In the genomic region with DNA sequence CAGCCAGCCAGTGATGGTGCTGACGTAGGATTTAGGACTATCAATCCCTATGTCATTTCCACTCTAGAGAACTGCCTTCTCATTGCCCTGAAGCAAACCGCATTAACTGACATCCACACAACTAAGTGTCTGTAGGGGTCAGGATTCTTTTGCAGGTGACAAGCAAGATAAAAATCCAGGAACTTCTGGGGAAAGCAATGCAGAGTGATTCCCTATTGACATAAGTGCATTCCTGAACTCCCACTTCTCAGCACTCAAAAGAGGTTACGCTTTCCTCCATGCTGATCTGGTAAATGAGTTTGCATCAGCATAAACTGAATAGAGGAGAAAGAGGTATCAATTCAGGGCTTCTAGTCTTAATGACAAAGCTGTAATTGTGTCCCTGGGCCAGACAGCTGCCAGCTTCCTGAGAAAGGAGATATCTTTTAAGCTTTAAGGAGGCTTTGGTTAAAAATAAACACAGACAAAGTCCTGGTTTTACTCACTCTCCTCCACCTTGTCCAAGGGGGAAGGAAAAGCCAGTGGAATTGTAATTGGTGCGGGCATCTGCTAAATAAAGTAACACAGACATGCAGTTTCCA, we compare ENCODE assay signal across 1 cellular context.
TF ChIP-seq lines count a peak whose summit lies in the region.

No MANE protein-coding gene starts in this region.

TF ChIP-seq in GM23338, 12 proteins besides CTCF, POLR2A, EP300 and RAD21 (continued from another document):
- TF ChIP-seq, protein P1, sequence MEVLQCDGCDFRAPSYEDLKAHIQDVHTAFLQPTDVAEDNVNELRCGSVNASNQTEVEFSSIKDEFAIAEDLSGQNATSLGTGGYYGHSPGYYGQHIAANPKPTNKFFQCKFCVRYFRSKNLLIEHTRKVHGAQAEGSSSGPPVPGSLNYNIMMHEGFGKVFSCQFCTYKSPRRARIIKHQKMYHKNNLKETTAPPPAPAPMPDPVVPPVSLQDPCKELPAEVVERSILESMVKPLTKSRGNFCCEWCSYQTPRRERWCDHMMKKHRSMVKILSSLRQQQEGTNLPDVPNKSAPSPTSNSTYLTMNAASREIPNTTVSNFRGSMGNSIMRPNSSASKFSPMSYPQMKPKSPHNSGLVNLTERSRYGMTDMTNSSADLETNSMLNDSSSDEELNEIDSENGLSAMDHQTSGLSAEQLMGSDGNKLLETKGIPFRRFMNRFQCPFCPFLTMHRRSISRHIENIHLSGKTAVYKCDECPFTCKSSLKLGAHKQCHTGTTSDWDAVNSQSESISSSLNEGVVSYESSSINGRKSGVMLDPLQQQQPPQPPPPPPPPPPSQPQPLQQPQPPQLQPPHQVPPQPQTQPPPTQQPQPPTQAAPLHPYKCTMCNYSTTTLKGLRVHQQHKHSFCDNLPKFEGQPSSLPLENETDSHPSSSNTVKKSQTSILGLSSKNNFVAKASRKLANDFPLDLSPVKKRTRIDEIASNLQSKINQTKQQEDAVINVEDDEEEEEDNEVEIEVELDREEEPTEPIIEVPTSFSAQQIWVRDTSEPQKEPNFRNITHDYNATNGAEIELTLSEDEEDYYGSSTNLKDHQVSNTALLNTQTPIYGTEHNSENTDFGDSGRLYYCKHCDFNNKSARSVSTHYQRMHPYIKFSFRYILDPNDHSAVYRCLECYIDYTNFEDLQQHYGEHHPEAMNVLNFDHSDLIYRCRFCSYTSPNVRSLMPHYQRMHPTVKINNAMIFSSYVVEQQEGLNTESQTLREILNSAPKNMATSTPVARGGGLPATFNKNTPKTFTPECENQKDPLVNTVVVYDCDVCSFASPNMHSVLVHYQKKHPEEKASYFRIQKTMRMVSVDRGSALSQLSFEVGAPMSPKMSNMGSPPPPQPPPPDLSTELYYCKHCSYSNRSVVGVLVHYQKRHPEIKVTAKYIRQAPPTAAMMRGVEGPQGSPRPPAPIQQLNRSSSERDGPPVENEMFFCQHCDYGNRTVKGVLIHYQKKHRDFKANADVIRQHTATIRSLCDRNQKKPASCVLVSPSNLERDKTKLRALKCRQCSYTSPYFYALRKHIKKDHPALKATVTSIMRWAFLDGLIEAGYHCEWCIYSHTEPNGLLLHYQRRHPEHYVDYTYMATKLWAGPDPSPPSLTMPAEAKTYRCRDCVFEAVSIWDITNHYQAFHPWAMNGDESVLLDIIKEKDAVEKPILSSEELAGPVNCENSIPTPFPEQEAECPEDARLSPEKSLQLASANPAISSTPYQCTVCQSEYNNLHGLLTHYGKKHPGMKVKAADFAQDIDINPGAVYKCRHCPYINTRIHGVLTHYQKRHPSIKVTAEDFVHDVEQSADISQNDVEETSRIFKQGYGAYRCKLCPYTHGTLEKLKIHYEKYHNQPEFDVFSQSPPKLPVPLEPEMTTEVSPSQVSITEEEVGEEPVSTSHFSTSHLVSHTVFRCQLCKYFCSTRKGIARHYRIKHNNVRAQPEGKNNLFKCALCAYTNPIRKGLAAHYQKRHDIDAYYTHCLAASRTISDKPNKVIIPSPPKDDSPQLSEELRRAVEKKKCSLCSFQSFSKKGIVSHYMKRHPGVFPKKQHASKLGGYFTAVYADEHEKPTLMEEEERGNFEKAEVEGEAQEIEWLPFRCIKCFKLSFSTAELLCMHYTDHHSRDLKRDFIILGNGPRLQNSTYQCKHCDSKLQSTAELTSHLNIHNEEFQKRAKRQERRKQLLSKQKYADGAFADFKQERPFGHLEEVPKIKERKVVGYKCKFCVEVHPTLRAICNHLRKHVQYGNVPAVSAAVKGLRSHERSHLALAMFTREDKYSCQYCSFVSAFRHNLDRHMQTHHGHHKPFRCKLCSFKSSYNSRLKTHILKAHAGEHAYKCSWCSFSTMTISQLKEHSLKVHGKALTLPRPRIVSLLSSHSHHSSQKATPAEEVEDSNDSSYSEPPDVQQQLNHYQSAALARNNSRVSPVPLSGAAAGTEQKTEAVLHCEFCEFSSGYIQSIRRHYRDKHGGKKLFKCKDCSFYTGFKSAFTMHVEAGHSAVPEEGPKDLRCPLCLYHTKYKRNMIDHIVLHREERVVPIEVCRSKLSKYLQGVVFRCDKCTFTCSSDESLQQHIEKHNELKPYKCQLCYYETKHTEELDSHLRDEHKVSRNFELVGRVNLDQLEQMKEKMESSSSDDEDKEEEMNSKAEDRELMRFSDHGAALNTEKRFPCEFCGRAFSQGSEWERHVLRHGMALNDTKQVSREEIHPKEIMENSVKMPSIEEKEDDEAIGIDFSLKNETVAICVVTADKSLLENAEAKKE (CRISPR knock-in tag; IDR thresholded peaks at IDR 0.05) = no peak
